In genomic region chr6:151374024-151374423, GRCh38 we compare ENCODE assay signal across 2 cellular contexts.
A peak's percentile ranks its signal among the peaks of the same experiment; 100 is the strongest.
TF ChIP-seq lines count a peak whose summit lies in the region.

No MANE protein-coding gene starts in this region.

TF ChIP-seq in GM23338, 12 proteins besides CTCF, POLR2A, EP300 and RAD21:
- TF ChIP-seq ETS1 (IDR thresholded peaks at IDR 0.05) (no peak), NANOG (IDR thresholded peaks at IDR 0.05; ENCODE audit: borderline replicate concordance) (peak; percentile 27; the same call in 1 of the 2 replicates)

TF ChIP-seq in H1, 55 proteins besides CTCF, POLR2A, EP300 and RAD21:
- TF ChIP-seq CREB1 (IDR thresholded peaks at IDR 0.05) = no peak
- no peak for TF ChIP-seq MAFK (IDR thresholded peaks at IDR 0.05; ENCODE audit: low read depth, low read length)
- TF ChIP-seq CEBPB (IDR thresholded peaks at IDR 0.05; ENCODE audit: low read depth, low read length) = peak; percentile 41; the same call in 1 of the 2 replicates
- TF ChIP-seq ATF3 (IDR thresholded peaks at IDR 0.05; ENCODE audit: insufficient read depth, low read depth, low read length) = 0 out of 2 replicates have a peak, but pooled peaks have one; percentile 6
- no peak for TF ChIP-seq FOSL1 (IDR thresholded peaks at IDR 0.05; ENCODE audit: insufficient read depth, low read depth, low read length)
- no peak for TF ChIP-seq BRCA1 (IDR thresholded peaks at IDR 0.05; ENCODE audit: low read depth, low read length)
- no peak for TF ChIP-seq TEAD4 (IDR thresholded peaks at IDR 0.05; ENCODE audit: low read depth, low read length)
- TF ChIP-seq POU5F1 (IDR thresholded peaks at IDR 0.05; ENCODE audit: low read depth, low read length) = no peak
- TF ChIP-seq SIRT6 (IDR thresholded peaks at IDR 0.05; ENCODE audit: low read length) = no peak
- TF ChIP-seq TAF7 (optimal IDR thresholded peaks at IDR 0.05; ENCODE audit: borderline replicate concordance, low read depth, low read length) = no peak
- no peak for TF ChIP-seq E2F6 (IDR thresholded peaks at IDR 0.05)
- TF ChIP-seq CTBP2 (IDR thresholded peaks at IDR 0.05; ENCODE audit: borderline replicate concordance, insufficient read depth, insufficient read length, low read length) = no peak
- TF ChIP-seq TBP (IDR thresholded peaks at IDR 0.05; ENCODE audit: low read depth, low read length) = no peak
